19 cellular contexts compared by ENCODE assay signal in genomic region chrX:69085826-69086225, GRCh38.
DNase-seq lines count a peak whose midpoint lies in the region; ATAC-seq and TF ChIP-seq lines count a peak whose summit lies in the region.
"Had no signal": no experiment of that assay in that cellular context is flagged by ENCODE, and none has a peak within 500 bp of the region (broad histone marks: within the 10 kb centered on the region; RNA-seq: fewer than 3 reads in every experiment).

No MANE protein-coding gene starts in this region.

- ATAC-seq in SK-N-SH treated with all-trans-retinoic acid at 6 μM for 48 hours (no peak), foreskin keratinocyte (no peak)
- ATAC-seq: A549; CD8-positive, alpha-beta T cell; GM23338; HCT116 had no signal

- H3K4me1 ChIP-seq in SK-N-SH (ENCODE audit: control insufficient read depth in 1 of 2, insufficient read depth in 2 of 2, low read depth in 1 of 2, low read length in 1 of 2) (peaks cover 0 to 26% of the 10 kb centered on the region in 2 experiments; a peak in 1 of 4 replicates), foreskin keratinocyte (no peaks in the 10 kb centered on the region), trophoblast cell (ENCODE audit: control insufficient read depth in 1 of 2, insufficient read depth in 2 of 2, low read length in 2 of 2) (peaks cover 32 to 40% of the 10 kb centered on the region in 2 experiments)

- no peak overlapping the region for H2BK5ac ChIP-seq in trophoblast cell (ENCODE audit: low read depth, low read length, poor library complexity)

- no peaks in the 10 kb centered on the region for H3F3A ChIP-seq in SK-N-SH (replicated peaks; ENCODE audit: insufficient read depth)

- H3K14ac ChIP-seq in trophoblast cell (ENCODE audit: low read length) = no peak overlapping the region

- H3K9me2 ChIP-seq in SK-N-SH = no peaks in the 10 kb centered on the region

- 21% methylated on average over 4 of the region's 4 CpGs for WGBS in SK-N-SH (ENCODE audit: low lambda C conversion rate)
- no CpG with 5 or more reads among the region's 4 CpGs for whole genome bisulfite sequencing in trophoblast cell (ENCODE audit: extremely low coverage, insufficient coverage, insufficient read length)

- no peak for DNase-seq in SK-N-SH
- DNase-seq in WERI-Rb-1 = peak; percentile 35
- no peak for DNase-seq in foreskin keratinocyte
- no peak for DNase-seq in trophoblast cell
- DNase-seq in NCI-H446 treated with DMSO at 0.1 percent for 48 hours (lab: John Stamatoyannopoulos, UW) = no peak
- no peak for DNase-seq in NCI-H2171 treated with DMSO at 0.1 percent for 48 hours (lab: John Stamatoyannopoulos, UW)
- no peak for DNase-seq in NCI-H2196 treated with DMSO at 0.1 percent for 48 hours (lab: John Stamatoyannopoulos, UW; ENCODE audit: unreplicated experiment)
- DNase-seq: Calu3; CD8-positive, alpha-beta T cell; GDM1; H7; HFFc6; IMR-90 had no signal

- TF ChIP-seq RAD21 in SK-N-SH (IDR thresholded peaks at IDR 0.05; ENCODE audit: low read length) = peak; percentile 49

- H3K9ac ChIP-seq in SK-N-SH (no peak overlapping the region), trophoblast cell (ENCODE audit: low read length) (no peak overlapping the region)
- H3K9ac ChIP-seq: BLaER1 treated with 17β-estradiol and CSF1 and Interleukin-3, amounts not matched to agents 10 nM and 100 nM had no signal

- H2BK12ac ChIP-seq in trophoblast cell (ENCODE audit: low read length) = no peak overlapping the region

- H3K23ac ChIP-seq in trophoblast cell (ENCODE audit: low read length) = no peak overlapping the region

- no peak overlapping the region for H2AK5ac ChIP-seq in trophoblast cell (ENCODE audit: low read length)

- no peak overlapping the region for H3K4ac ChIP-seq in trophoblast cell (ENCODE audit: low read depth, low read length)

- no peaks in the 10 kb centered on the region for H3K36me3 ChIP-seq in SK-N-SH (replicated peaks in 1 of 2; ENCODE audit: control insufficient read depth in 1 of 2, insufficient read depth in 2 of 2, low read length in 1 of 2)
- no peaks in the 10 kb centered on the region for H3K36me3 ChIP-seq in WERI-Rb-1
- H3K36me3 ChIP-seq in trophoblast cell (ENCODE audit: control insufficient read depth in 1 of 2, insufficient read depth in 2 of 2, low read length in 2 of 2) = no peaks in the 10 kb centered on the region
- H3K36me3 ChIP-seq: BLaER1 treated with 17β-estradiol and CSF1 and Interleukin-3, amounts not matched to agents 10 nM and 100 nM had no signal

- H2BK120ac ChIP-seq in trophoblast cell (ENCODE audit: insufficient read depth, low read length, poor library complexity) = no peak overlapping the region

- TF ChIP-seq EP300 in SK-N-SH (IDR thresholded peaks at IDR 0.05; ENCODE audit: borderline replicate concordance in 1 of 2, low read depth in 1 of 2, low read length in 1 of 2) = no peak

- no peak overlapping the region for H4K12ac ChIP-seq in trophoblast cell (ENCODE audit: low read depth, low read length)

- CTCF ChIA-PET in SK-N-SH (lab: Yijun Ruan, JAX) = interaction anchor here (0.7 to 5.0 kb wide), 7 partner anchors 8 to 258 kb away, joined by 3 to 36 read pairs (median 3); partner anchors contain the start of gene EFNB1

- H3K4me2 ChIP-seq in SK-N-SH (no peak overlapping the region), trophoblast cell (ENCODE audit: low read length) (no peak overlapping the region)
- H3K4me2 ChIP-seq: A549; BLaER1 treated with 17β-estradiol and CSF1 and Interleukin-3, amounts not matched to agents 10 nM and 100 nM; GM23338 had no signal

- no peak overlapping the region for H3K18ac ChIP-seq in trophoblast cell (ENCODE audit: low read length)

- TF ChIP-seq CTCF in SK-N-SH (IDR thresholded peaks at IDR 0.05) (no peak), WERI-Rb-1 (IDR thresholded peaks at IDR 0.05; ENCODE audit: low read depth, low read length) (peak; percentile 35; the same call in 1 of the 2 replicates), foreskin keratinocyte (conservative IDR thresholded peaks at IDR 0.05) (peak; percentile 4)

- H3K27ac ChIP-seq in SK-N-SH (ENCODE audit: low read depth in 2 of 2, low read length in 1 of 2) (no peak overlapping the region), WERI-Rb-1 (no peak overlapping the region), foreskin keratinocyte (no peak overlapping the region), trophoblast cell (ENCODE audit: low read depth, low read length) (no peak overlapping the region)
- H3K27ac ChIP-seq: 22Rv1; A549; BLaER1 treated with 17β-estradiol and CSF1 and Interleukin-3, amounts not matched to agents 10 nM and 100 nM had no signal

- peaks cover 6% of the 10 kb centered on the region for H3K79me1 ChIP-seq in trophoblast cell (ENCODE audit: low read length)

- no peaks in the 10 kb centered on the region for H4K20me1 ChIP-seq in SK-N-SH (ENCODE audit: insufficient read depth)

- H3K4me3 ChIP-seq in SK-N-SH (ENCODE audit: low read depth in 2 of 2, low read length in 1 of 2) (no peak overlapping the region), WERI-Rb-1 (ENCODE audit: low read depth, low read length) (no peak overlapping the region), trophoblast cell (ENCODE audit: low read depth, low read length) (no peak overlapping the region)
- H3K4me3 ChIP-seq: A549; BLaER1 treated with 17β-estradiol and CSF1 and Interleukin-3, amounts not matched to agents 10 nM and 100 nM; GM23338 had no signal

- POLR2A ChIA-PET in SK-N-SH (lab: Yijun Ruan, JAX) = no interaction called here

- H3K27me3 ChIP-seq in SK-N-SH (ENCODE audit: insufficient read depth) (peaks cover 24% of the 10 kb centered on the region; the same call in 1 of the 2 replicates), WERI-Rb-1 (ENCODE audit: insufficient read depth, low read depth, severe bottlenecking) (peaks cover 3% of the 10 kb centered on the region), foreskin keratinocyte (no peaks in the 10 kb centered on the region), trophoblast cell (ENCODE audit: insufficient read depth, low read length) (no peaks in the 10 kb centered on the region)

- no peak overlapping the region for H4K8ac ChIP-seq in trophoblast cell (ENCODE audit: low read depth, low read length)

- H4K91ac ChIP-seq in trophoblast cell (ENCODE audit: low read depth, low read length) = peak overlapping the region; percentile 57

- H2AFZ ChIP-seq in SK-N-SH (ENCODE audit: low read depth) (no peak overlapping the region), trophoblast cell (ENCODE audit: insufficient read depth, low read length, poor library complexity) (no peak overlapping the region)
- H2AFZ ChIP-seq: GM23338 had no signal

- H3K79me2 ChIP-seq in SK-N-SH (ENCODE audit: insufficient read depth) = no peaks in the 10 kb centered on the region
- no peaks in the 10 kb centered on the region for H3K79me2 ChIP-seq in trophoblast cell (ENCODE audit: control insufficient read depth, insufficient read depth, low read length, poor library complexity)

- H3K9me3 ChIP-seq in SK-N-SH (no peaks in the 10 kb centered on the region), WERI-Rb-1 (ENCODE audit: severe bottlenecking) (no peaks in the 10 kb centered on the region), trophoblast cell (ENCODE audit: insufficient read depth, low read depth, low read length) (no peaks in the 10 kb centered on the region)
- H3K9me3 ChIP-seq: A549; BLaER1 treated with 17β-estradiol and CSF1 and Interleukin-3, amounts not matched to agents 10 nM and 100 nM had no signal

TF ChIP-seq in SK-N-SH, 30 proteins besides CTCF, POLR2A, EP300 and RAD21 (continues in another document):
- TF ChIP-seq SMC3 (IDR thresholded peaks at IDR 0.05; ENCODE audit: low read depth, low read length) (peak; percentile 6; the same call in 1 of the 2 replicates), MXI1 (IDR thresholded peaks at IDR 0.05; ENCODE audit: low read depth, low read length) (no peak)
- TF ChIP-seq, protein P1, sequence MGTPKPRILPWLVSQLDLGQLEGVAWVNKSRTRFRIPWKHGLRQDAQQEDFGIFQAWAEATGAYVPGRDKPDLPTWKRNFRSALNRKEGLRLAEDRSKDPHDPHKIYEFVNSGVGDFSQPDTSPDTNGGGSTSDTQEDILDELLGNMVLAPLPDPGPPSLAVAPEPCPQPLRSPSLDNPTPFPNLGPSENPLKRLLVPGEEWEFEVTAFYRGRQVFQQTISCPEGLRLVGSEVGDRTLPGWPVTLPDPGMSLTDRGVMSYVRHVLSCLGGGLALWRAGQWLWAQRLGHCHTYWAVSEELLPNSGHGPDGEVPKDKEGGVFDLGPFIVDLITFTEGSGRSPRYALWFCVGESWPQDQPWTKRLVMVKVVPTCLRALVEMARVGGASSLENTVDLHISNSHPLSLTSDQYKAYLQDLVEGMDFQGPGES (IDR thresholded peaks at IDR 0.05; ENCODE audit: low read depth, low read length) = no peak

TF ChIP-seq in SK-N-SH treated with all-trans-retinoic acid at 6 μM for 48 hours, 23 proteins besides CTCF, POLR2A, EP300 and RAD21:
- no peak for TF ChIP-seq CSDC2 (CRISPR knock-in tag; IDR thresholded peaks at IDR 0.05)
- TF ChIP-seq, protein P2, sequence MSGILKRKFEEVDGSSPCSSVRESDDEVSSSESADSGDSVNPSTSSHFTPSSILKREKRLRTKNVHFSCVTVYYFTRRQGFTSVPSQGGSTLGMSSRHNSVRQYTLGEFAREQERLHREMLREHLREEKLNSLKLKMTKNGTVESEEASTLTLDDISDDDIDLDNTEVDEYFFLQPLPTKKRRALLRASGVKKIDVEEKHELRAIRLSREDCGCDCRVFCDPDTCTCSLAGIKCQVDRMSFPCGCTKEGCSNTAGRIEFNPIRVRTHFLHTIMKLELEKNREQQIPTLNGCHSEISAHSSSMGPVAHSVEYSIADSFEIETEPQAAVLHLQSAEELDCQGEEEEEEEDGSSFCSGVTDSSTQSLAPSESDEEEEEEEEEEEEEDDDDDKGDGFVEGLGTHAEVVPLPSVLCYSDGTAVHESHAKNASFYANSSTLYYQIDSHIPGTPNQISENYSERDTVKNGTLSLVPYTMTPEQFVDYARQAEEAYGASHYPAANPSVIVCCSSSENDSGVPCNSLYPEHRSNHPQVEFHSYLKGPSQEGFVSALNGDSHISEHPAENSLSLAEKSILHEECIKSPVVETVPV (CRISPR knock-in tag; IDR thresholded peaks at IDR 0.05) = no peak
- TF ChIP-seq, protein P3, sequence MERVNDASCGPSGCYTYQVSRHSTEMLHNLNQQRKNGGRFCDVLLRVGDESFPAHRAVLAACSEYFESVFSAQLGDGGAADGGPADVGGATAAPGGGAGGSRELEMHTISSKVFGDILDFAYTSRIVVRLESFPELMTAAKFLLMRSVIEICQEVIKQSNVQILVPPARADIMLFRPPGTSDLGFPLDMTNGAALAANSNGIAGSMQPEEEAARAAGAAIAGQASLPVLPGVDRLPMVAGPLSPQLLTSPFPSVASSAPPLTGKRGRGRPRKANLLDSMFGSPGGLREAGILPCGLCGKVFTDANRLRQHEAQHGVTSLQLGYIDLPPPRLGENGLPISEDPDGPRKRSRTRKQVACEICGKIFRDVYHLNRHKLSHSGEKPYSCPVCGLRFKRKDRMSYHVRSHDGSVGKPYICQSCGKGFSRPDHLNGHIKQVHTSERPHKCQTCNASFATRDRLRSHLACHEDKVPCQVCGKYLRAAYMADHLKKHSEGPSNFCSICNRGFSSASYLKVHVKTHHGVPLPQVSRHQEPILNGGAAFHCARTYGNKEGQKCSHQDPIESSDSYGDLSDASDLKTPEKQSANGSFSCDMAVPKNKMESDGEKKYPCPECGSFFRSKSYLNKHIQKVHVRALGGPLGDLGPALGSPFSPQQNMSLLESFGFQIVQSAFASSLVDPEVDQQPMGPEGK (CRISPR knock-in tag; IDR thresholded peaks at IDR 0.05; ENCODE audit: borderline replicate concordance) = no peak
- TF ChIP-seq ESRRG (CRISPR knock-in tag; IDR thresholded peaks at IDR 0.05) = no peak
